ENCODE assay signal across 8 cellular contexts in the genomic region with DNA sequence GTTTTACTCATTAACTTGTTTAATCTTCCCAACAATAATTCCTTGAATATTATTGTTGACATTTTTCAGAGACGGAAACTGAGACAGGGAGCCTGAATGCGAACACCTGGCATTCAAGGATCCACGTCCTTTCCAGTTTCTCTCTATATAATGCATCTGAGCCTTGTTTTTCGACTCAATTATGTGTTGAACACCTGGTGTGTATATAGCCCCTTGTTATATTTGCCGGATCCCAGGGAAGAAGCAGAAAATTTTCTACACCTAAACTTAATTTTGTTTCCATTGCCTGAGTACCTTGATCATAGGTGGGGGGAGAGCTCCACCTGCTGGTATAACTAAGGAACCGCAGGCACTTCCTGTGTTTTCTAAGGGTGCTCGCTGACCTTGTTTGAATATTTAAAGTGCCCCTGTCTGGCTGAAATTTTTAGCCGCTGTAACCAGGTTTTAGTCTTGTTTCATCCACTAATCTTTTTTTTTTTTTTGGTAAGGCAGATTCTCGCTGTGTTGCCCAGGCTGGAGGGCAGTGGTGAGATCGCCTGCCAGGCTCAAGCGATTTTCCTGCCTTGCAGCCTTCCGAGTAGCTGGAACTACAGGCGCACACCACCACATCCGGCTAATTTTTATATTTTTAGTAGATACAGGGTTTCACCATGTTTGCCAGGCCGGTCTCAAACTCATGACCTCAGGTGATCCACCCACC. TPM values are rescaled to one million over a fixed set of nuclear protein-coding genes. Genes with fewer than 3 reads are reported as not detected.
DNase-seq lines count a peak whose midpoint lies in the region; ATAC-seq, FAIRE-seq and TF ChIP-seq lines count a peak whose summit lies in the region.

No MANE protein-coding gene starts in this region.

- peak; percentile 43 for ATAC-seq in activated CD8-positive, alpha-beta memory T cell treated with anti-CD3 and anti-CD28 coated beads, Interleukin-2, amount 10 ng/mL, durations not matched to agents 7 days and 5 days
- no peak for ATAC-seq in GM19395 (IDR thresholded peaks at IDR 0.05; ENCODE audit: unreplicated experiment)

- no peaks in the 10 kb centered on the region for H3K27me3 ChIP-seq in NT2/D1 (ENCODE audit: insufficient read depth, insufficient read length)

- FAIRE-seq in endometrium (lab: Jason Lieb, UNC) = peak; percentile 66

- peak overlapping the region; percentile 17 for H3K9ac ChIP-seq in NT2/D1 (ENCODE audit: insufficient read length, low read depth)

- CTCF ChIA-PET in activated CD8-positive, alpha-beta memory T cell treated with anti-CD3 and anti-CD28 coated beads, Interleukin-2, amount 10 ng/mL, durations not matched to agents 7 days and 5 days (lab: Charles Lee) = interaction anchor here (0.6 to 6.4 kb wide), 29 partner anchors 9 to 491 kb away, joined by 3 to 66 read pairs (median 4); a partner anchor contains a TSS

- peak overlapping the region; percentile 77 for H3K27ac Mint-ChIP-seq in activated CD8-positive, alpha-beta memory T cell treated with anti-CD3 and anti-CD28 coated beads, Interleukin-2, amount 10 ng/mL, durations not matched to agents 7 days and 5 days

- peak overlapping the region; percentile 48 for H3K4me3 Mint-ChIP-seq in activated CD8-positive, alpha-beta memory T cell treated with anti-CD3 and anti-CD28 coated beads, Interleukin-2, amount 10 ng/mL, durations not matched to agents 7 days and 5 days

- peak; percentile 76 for DNase-seq in GM10266 (ENCODE audit: extremely low spot score)
- DNase-seq in HT1080 (ENCODE audit: low read depth) = peak; percentile 62
- peak; percentile 56 for DNase-seq in NT2/D1 (ENCODE audit: low read depth, low spot score)
- peak; percentile 80 for DNase-seq in activated CD8-positive, alpha-beta memory T cell treated with anti-CD3 and anti-CD28 coated beads, Interleukin-2, amount 10 ng/mL, durations not matched to agents 7 days and 5 days
- peak; percentile 68 for DNase-seq in middle frontal gyrus (ENCODE audit: extremely low spot score, low spot score)
- DNase-seq in stimulated activated CD8-positive, alpha-beta memory T cell treated with anti-CD3 and anti-CD28 coated beads, Interleukin-4, amount 100 ng/mL, for 48 hours = peak; percentile 76

- H3K9me3 Mint-ChIP-seq in activated CD8-positive, alpha-beta memory T cell treated with anti-CD3 and anti-CD28 coated beads, Interleukin-2, amount 10 ng/mL, durations not matched to agents 7 days and 5 days (ENCODE audit: low read depth) = peaks cover 4% of the 10 kb centered on the region

- peaks cover 3% of the 10 kb centered on the region for H3K27me3 Mint-ChIP-seq in activated CD8-positive, alpha-beta memory T cell treated with anti-CD3 and anti-CD28 coated beads, Interleukin-2, amount 10 ng/mL, durations not matched to agents 7 days and 5 days

- peaks cover 3% of the 10 kb centered on the region for H3K36me3 Mint-ChIP-seq in activated CD8-positive, alpha-beta memory T cell treated with anti-CD3 and anti-CD28 coated beads, Interleukin-2, amount 10 ng/mL, durations not matched to agents 7 days and 5 days

- H3K4me1 ChIP-seq in NT2/D1 (ENCODE audit: insufficient read depth, insufficient read length) = peaks cover 2% of the 10 kb centered on the region

- H3K36me3 ChIP-seq in NT2/D1 (ENCODE audit: insufficient read depth, insufficient read length, low read length) = no peaks in the 10 kb centered on the region

- H3K4me3 ChIP-seq in NT2/D1 (ENCODE audit: insufficient read length, low read depth) = no peak overlapping the region

- peak; percentile 86 for TF ChIP-seq CTCF in GM10266 (IDR thresholded peaks at IDR 0.05; ENCODE audit: control insufficient read depth, insufficient read depth, low read depth, missing control alignments)

- H3K9me3 ChIP-seq in NT2/D1 (ENCODE audit: insufficient read depth, low read length) = peaks cover 13% of the 10 kb centered on the region

- H3K4me1 Mint-ChIP-seq in activated CD8-positive, alpha-beta memory T cell treated with anti-CD3 and anti-CD28 coated beads, Interleukin-2, amount 10 ng/mL, durations not matched to agents 7 days and 5 days = peaks cover 48% of the 10 kb centered on the region

RNA-seq across cellular contexts. Expression of a gene that starts 6.6 kb away (rescaled TPM):
- 52.8 and 61.4 TPM in 2 replicates for total RNA-seq in HT1080 (2014; rRNA removed; shearing (Covaris generic))
- 34.2 and 34.6 TPM in 2 replicates for polyA plus RNA-seq in HT1080 (2015; cell fraction: cytosol; rRNA removed)
- 21.4 and 28.4 TPM in 2 replicates for polyA plus RNA-seq in HT1080 (2015; cell fraction: nucleus; rRNA removed)
- total RNA-seq in activated CD8-positive, alpha-beta memory T cell treated with anti-CD3 and anti-CD28 coated beads, Interleukin-2, amount 10 ng/mL, durations not matched to agents 7 days and 5 days = 10 to 100 TPM; 27.8 to 35.3 TPM

RNA-seq across cellular contexts. Expression of a gene that starts 42.3 kb away (rescaled TPM):
- total RNA-seq in HT1080 (2014; rRNA removed; shearing (Covaris generic)) = 0.11 TPM in 1 of 2 replicates, not detected in the other
- 0.14 TPM in 1 of 2 replicates, not detected in the other for polyA plus RNA-seq in HT1080 (2015; cell fraction: cytosol; rRNA removed)
- not detected in 2 replicates for polyA plus RNA-seq in HT1080 (2015; cell fraction: nucleus; rRNA removed)
- under 1 TPM in 1 of 2 experiments, not detected in 1; 0.18 TPM for total RNA-seq in activated CD8-positive, alpha-beta memory T cell treated with anti-CD3 and anti-CD28 coated beads, Interleukin-2, amount 10 ng/mL, durations not matched to agents 7 days and 5 days
